1 cellular context compared by ENCODE assay signal in the genomic region with DNA sequence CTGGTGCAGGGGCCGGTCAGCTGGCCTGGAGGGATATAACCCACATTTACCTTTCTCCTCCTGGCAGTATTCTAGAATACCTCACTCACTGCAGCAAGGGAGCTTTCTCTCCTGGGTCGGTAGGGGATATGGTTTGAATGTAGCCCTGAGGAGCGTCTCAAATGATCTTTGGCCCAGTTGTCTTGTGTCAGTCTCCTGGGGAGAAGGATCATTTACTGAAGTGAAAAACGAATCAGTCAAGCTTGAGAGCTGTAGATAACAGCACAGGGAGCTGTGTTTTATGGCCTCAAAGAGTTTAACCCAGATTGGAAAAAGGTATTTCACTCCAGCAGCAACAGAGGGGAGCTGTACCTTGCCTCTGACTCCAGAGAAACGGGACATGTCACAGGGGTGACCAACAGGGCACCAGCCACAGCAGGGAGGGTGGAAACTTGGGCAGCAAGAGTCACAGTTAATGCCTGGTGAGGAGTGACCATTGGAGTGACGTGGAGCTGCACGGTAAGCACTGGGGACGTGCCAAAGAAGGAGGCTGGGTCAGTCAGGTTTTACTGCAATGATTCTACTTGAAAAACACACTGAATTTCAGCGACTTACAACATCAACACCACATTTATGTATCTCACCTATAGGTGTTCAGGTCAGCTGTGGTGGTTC.
TF ChIP-seq lines count a peak whose summit lies in the region.

No MANE protein-coding gene starts in this region.

TF ChIP-seq in neural cell, 6 proteins besides CTCF, POLR2A, EP300 and RAD21:
- TF ChIP-seq SMC3 (conservative IDR thresholded peaks at IDR 0.05; ENCODE audit: poor library complexity) (no peak), EZH2 (IDR thresholded peaks at IDR 0.05; ENCODE audit: borderline replicate concordance, insufficient read depth, low read length, poor library complexity, severe bottlenecking) (no peak), TAF1 (IDR thresholded peaks at IDR 0.05; ENCODE audit: low read depth) (no peak), MXI1 (conservative IDR thresholded peaks at IDR 0.05; ENCODE audit: poor library complexity, severe bottlenecking) (no peak), POLR2AphosphoS5 (IDR thresholded peaks at IDR 0.05) (no peak)
- TF ChIP-seq, protein P1, sequence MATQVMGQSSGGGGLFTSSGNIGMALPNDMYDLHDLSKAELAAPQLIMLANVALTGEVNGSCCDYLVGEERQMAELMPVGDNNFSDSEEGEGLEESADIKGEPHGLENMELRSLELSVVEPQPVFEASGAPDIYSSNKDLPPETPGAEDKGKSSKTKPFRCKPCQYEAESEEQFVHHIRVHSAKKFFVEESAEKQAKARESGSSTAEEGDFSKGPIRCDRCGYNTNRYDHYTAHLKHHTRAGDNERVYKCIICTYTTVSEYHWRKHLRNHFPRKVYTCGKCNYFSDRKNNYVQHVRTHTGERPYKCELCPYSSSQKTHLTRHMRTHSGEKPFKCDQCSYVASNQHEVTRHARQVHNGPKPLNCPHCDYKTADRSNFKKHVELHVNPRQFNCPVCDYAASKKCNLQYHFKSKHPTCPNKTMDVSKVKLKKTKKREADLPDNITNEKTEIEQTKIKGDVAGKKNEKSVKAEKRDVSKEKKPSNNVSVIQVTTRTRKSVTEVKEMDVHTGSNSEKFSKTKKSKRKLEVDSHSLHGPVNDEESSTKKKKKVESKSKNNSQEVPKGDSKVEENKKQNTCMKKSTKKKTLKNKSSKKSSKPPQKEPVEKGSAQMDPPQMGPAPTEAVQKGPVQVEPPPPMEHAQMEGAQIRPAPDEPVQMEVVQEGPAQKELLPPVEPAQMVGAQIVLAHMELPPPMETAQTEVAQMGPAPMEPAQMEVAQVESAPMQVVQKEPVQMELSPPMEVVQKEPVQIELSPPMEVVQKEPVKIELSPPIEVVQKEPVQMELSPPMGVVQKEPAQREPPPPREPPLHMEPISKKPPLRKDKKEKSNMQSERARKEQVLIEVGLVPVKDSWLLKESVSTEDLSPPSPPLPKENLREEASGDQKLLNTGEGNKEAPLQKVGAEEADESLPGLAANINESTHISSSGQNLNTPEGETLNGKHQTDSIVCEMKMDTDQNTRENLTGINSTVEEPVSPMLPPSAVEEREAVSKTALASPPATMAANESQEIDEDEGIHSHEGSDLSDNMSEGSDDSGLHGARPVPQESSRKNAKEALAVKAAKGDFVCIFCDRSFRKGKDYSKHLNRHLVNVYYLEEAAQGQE (IDR thresholded peaks at IDR 0.05; ENCODE audit: borderline replicate concordance) = no peak
